ENCODE assay signal across 16 cellular contexts in genomic region chr5:157205708-157206107, GRCh38. TPM values are rescaled to one million over a fixed set of nuclear protein-coding genes. Genes with fewer than 3 reads are reported as not detected.
DNase-seq lines count a peak whose midpoint lies in the region; ATAC-seq and TF ChIP-seq lines count a peak whose summit lies in the region.
"Had no signal": no experiment of that assay in that cellular context is flagged by ENCODE, and none has a peak within 500 bp of the region (broad histone marks: within the 10 kb centered on the region; RNA-seq: fewer than 3 reads in every experiment).

No MANE protein-coding gene starts in this region.

- peak overlapping the region; percentile 55 for H3K4me3 ChIP-seq in CD4-positive, CD25-positive, alpha-beta regulatory T cell (ENCODE audit: low read depth, low read length)
- H3K4me3 ChIP-seq: BLaER1 treated with 17β-estradiol and CSF1 and Interleukin-3, amounts not matched to agents 10 nM and 100 nM had no signal

- POLR2A ChIA-PET in activated CD4-positive, alpha-beta T cell treated with anti-CD3 and anti-CD28 coated beads, Interleukin-2, amount 10 ng/mL, durations not matched to agents 7 days and 5 days (lab: Charles Lee) = no interaction called here
- POLR2A ChIA-PET in activated CD8-positive, alpha-beta T cell treated with anti-CD3 and anti-CD28 coated beads for 36 hours (lab: Charles Lee) = interaction anchor here (0.6 to 55.7 kb wide), 11 partner anchors 4 to 100 kb away, joined by 3 to 1980 read pairs (median 3); partner anchors contain the start of genes GARIN3, ITK and MED7

- no peak for TF ChIP-seq CTCF in activated CD8-positive, alpha-beta T cell treated with anti-CD3 and anti-CD28 coated beads for 36 hours (IDR thresholded peaks at IDR 0.05)

- H3K27me3 Mint-ChIP-seq in activated CD4-positive, alpha-beta T cell treated with anti-CD3 and anti-CD28 coated beads, Interleukin-2, amount 10 ng/mL, durations not matched to agents 7 days and 5 days = no peaks in the 10 kb centered on the region
- no peaks in the 10 kb centered on the region for H3K27me3 Mint-ChIP-seq in CD4-positive, CD25-positive, alpha-beta regulatory T cell
- no peaks in the 10 kb centered on the region for H3K27me3 Mint-ChIP-seq in activated CD8-positive, alpha-beta T cell treated with anti-CD3 and anti-CD28 coated beads for 36 hours
- H3K27me3 Mint-ChIP-seq in effector memory CD8-positive, alpha-beta T cell = no peaks in the 10 kb centered on the region

- peaks cover 68% of the 10 kb centered on the region for H3K36me3 ChIP-seq in CD4-positive, CD25-positive, alpha-beta regulatory T cell (ENCODE audit: control insufficient read depth, insufficient read depth, low read length)
- H3K36me3 ChIP-seq: BLaER1 treated with 17β-estradiol and CSF1 and Interleukin-3, amounts not matched to agents 10 nM and 100 nM had no signal

- peak overlapping the region; percentile 90 for H3K27ac ChIP-seq in CD4-positive, CD25-positive, alpha-beta regulatory T cell (ENCODE audit: insufficient read depth, low read length, poor library complexity, severe bottlenecking)
- H3K27ac ChIP-seq: BLaER1 treated with 17β-estradiol and CSF1 and Interleukin-3, amounts not matched to agents 10 nM and 100 nM; HL-60 had no signal

- H3K27me3 ChIP-seq in CD4-positive, CD25-positive, alpha-beta regulatory T cell (ENCODE audit: control insufficient read depth, insufficient read depth, low read length) = no peaks in the 10 kb centered on the region
- H3K27me3 ChIP-seq: BLaER1 treated with 17β-estradiol and CSF1 and Interleukin-3, amounts not matched to agents 10 nM and 100 nM had no signal

- H3K27ac Mint-ChIP-seq in activated CD4-positive, alpha-beta T cell treated with anti-CD3 and anti-CD28 coated beads, Interleukin-2, amount 10 ng/mL, durations not matched to agents 7 days and 5 days = no peak overlapping the region
- H3K27ac Mint-ChIP-seq in CD4-positive, CD25-positive, alpha-beta regulatory T cell = peak overlapping the region in 2 of 3 donors; percentile 36 to 77
- peak overlapping the region; percentile 78 for H3K27ac Mint-ChIP-seq in activated CD8-positive, alpha-beta T cell treated with anti-CD3 and anti-CD28 coated beads for 36 hours
- H3K27ac Mint-ChIP-seq in effector memory CD8-positive, alpha-beta T cell = peak overlapping the region in 1 of 2 donors; percentile 57
- H3K27ac Mint-ChIP-seq: HFFc6 had no signal

- H3K4me3 Mint-ChIP-seq in activated CD4-positive, alpha-beta T cell treated with anti-CD3 and anti-CD28 coated beads, Interleukin-2, amount 10 ng/mL, durations not matched to agents 7 days and 5 days = peak overlapping the region; percentile 30
- H3K4me3 Mint-ChIP-seq in CD4-positive, CD25-positive, alpha-beta regulatory T cell = peak overlapping the region in 3 of 4 donors; percentile 40 to 74 (median 69)
- H3K4me3 Mint-ChIP-seq in activated CD8-positive, alpha-beta T cell treated with anti-CD3 and anti-CD28 coated beads for 36 hours = no peak overlapping the region
- peak overlapping the region; percentile 22 to 37 for H3K4me3 Mint-ChIP-seq in effector memory CD8-positive, alpha-beta T cell
- H3K4me3 Mint-ChIP-seq: HFFc6 had no signal

- intact Hi-C loops in activated CD8-positive, alpha-beta T cell treated with anti-CD3 and anti-CD28 coated beads for 36 hours (cut with micrococcal nuclease) = no loop called here

- H3K4me1 ChIP-seq in CD4-positive, CD25-positive, alpha-beta regulatory T cell (ENCODE audit: control insufficient read depth, insufficient read depth, low read length, poor library complexity, severe bottlenecking) = peaks cover 74% of the 10 kb centered on the region
- H3K4me1 ChIP-seq: Caco-2 had no signal

- no peak for ATAC-seq in CD4-positive, CD25-positive, alpha-beta regulatory T cell (ENCODE audit: low read depth in 2 of 2)
- ATAC-seq in activated CD8-positive, alpha-beta T cell treated with anti-CD3 and anti-CD28 coated beads for 36 hours = no peak
- no peak for ATAC-seq in effector memory CD8-positive, alpha-beta T cell (replicated peaks)
- no peak for ATAC-seq in HG03175 (IDR thresholded peaks at IDR 0.05; ENCODE audit: unreplicated experiment)

- DNase-seq in activated CD4-positive, alpha-beta T cell treated with anti-CD3 and anti-CD28 coated beads, Interleukin-2, amount 10 ng/mL, durations not matched to agents 7 days and 5 days = no peak
- no peak for DNase-seq in activated CD4-positive, alpha-beta T cell treated with anti-CD3 and anti-CD28 coated beads, Interleukin-2, amount 50 U/mL, for 4 hours
- DNase-seq in CD4-positive, CD25-positive, alpha-beta regulatory T cell = no peak
- DNase-seq in activated CD8-positive, alpha-beta T cell treated with anti-CD3 and anti-CD28 coated beads for 36 hours = no peak
- DNase-seq in effector memory CD8-positive, alpha-beta T cell = no peak
- DNase-seq in DMS 273 treated with DMSO at 0.1 percent for 48 hours (lab: John Stamatoyannopoulos, UW) = no peak
- no peak for DNase-seq in RKO (ENCODE audit: low spot score)
- DNase-seq: Caco-2, HFFc6, NCI-H187, NCI-H226, NCI-H524 treated with DMSO at 0.1 percent for 48 hours had no signal

- peaks cover 7% of the 10 kb centered on the region for H3K9me3 Mint-ChIP-seq in activated CD4-positive, alpha-beta T cell treated with anti-CD3 and anti-CD28 coated beads, Interleukin-2, amount 10 ng/mL, durations not matched to agents 7 days and 5 days
- peaks cover 0 to 5% (median 0%) of the 10 kb centered on the region in 7 donors for H3K9me3 Mint-ChIP-seq in CD4-positive, CD25-positive, alpha-beta regulatory T cell
- peaks cover 9% of the 10 kb centered on the region for H3K9me3 Mint-ChIP-seq in activated CD8-positive, alpha-beta T cell treated with anti-CD3 and anti-CD28 coated beads for 36 hours
- no peaks in the 10 kb centered on the region for H3K9me3 Mint-ChIP-seq in effector memory CD8-positive, alpha-beta T cell
- H3K9me3 Mint-ChIP-seq: HFFc6 had no signal

- peaks cover 84% of the 10 kb centered on the region for H3K36me3 Mint-ChIP-seq in activated CD4-positive, alpha-beta T cell treated with anti-CD3 and anti-CD28 coated beads, Interleukin-2, amount 10 ng/mL, durations not matched to agents 7 days and 5 days (ENCODE audit: low read depth)
- H3K36me3 Mint-ChIP-seq in CD4-positive, CD25-positive, alpha-beta regulatory T cell = peaks cover 65% of the 10 kb centered on the region
- H3K36me3 Mint-ChIP-seq in activated CD8-positive, alpha-beta T cell treated with anti-CD3 and anti-CD28 coated beads for 36 hours (ENCODE audit: low read depth) = peaks cover 85% of the 10 kb centered on the region
- H3K36me3 Mint-ChIP-seq in effector memory CD8-positive, alpha-beta T cell (ENCODE audit: insufficient read depth) = peaks cover 75% of the 10 kb centered on the region
- H3K36me3 Mint-ChIP-seq: IgD-negative memory B cell had no signal

- no peaks in the 10 kb centered on the region for H3K9me3 ChIP-seq in CD4-positive, CD25-positive, alpha-beta regulatory T cell (ENCODE audit: control insufficient read depth in 2 of 2, low read length in 2 of 2)
- H3K9me3 ChIP-seq: Caco-2 had no signal

- H3K4me1 Mint-ChIP-seq in activated CD4-positive, alpha-beta T cell treated with anti-CD3 and anti-CD28 coated beads, Interleukin-2, amount 10 ng/mL, durations not matched to agents 7 days and 5 days = peaks cover 83% of the 10 kb centered on the region
- peaks cover 33 to 88% (median 66%) of the 10 kb centered on the region in 4 donors for H3K4me1 Mint-ChIP-seq in CD4-positive, CD25-positive, alpha-beta regulatory T cell
- peaks cover 82% of the 10 kb centered on the region for H3K4me1 Mint-ChIP-seq in activated CD8-positive, alpha-beta T cell treated with anti-CD3 and anti-CD28 coated beads for 36 hours (ENCODE audit: low read depth)
- H3K4me1 Mint-ChIP-seq in effector memory CD8-positive, alpha-beta T cell (ENCODE audit: low read depth in 2 of 2) = peaks cover 38 to 61% of the 10 kb centered on the region in 2 donors

- CTCF ChIA-PET in activated CD4-positive, alpha-beta T cell treated with anti-CD3 and anti-CD28 coated beads, Interleukin-2, amount 10 ng/mL, durations not matched to agents 7 days and 5 days (lab: Charles Lee) = interaction anchor here (1.3 to 3.0 kb wide), 5 partner anchors 11 to 45 kb away, joined by 3 to 16 read pairs (median 6); no protein-coding TSS in a partner anchor
- CTCF ChIA-PET in activated CD8-positive, alpha-beta T cell treated with anti-CD3 and anti-CD28 coated beads for 36 hours (lab: Charles Lee) = interaction anchor here (2.2 kb wide), 1 partner anchor 57 kb away, joined by 12 read pairs; no protein-coding TSS in a partner anchor

RNA-seq across cellular contexts. Expression of gene ITK, which starts 25.1 kb away (rescaled TPM):
- total RNA-seq in activated CD4-positive, alpha-beta T cell treated with anti-CD3 and anti-CD28 coated beads, Interleukin-2, amount 10 ng/mL, durations not matched to agents 7 days and 5 days = 100 to 1,000 TPM; 258 to 306 TPM
- total RNA-seq in CD4-positive, CD25-positive, alpha-beta regulatory T cell = 550 TPM
- 100 to 1,000 TPM; 146 to 222 (median 169) TPM for polyA plus RNA-seq in CD4-positive, CD25-positive, alpha-beta regulatory T cell
- total RNA-seq in activated CD8-positive, alpha-beta T cell treated with anti-CD3 and anti-CD28 coated beads for 36 hours = 100 to 1,000 TPM; 229 to 236 TPM
- total RNA-seq: Caco-2, HFFc6 had no signal

RNA-seq across cellular contexts. Expression of gene GARIN3, which starts 39.6 kb away (rescaled TPM):
- not detected for total RNA-seq in activated CD4-positive, alpha-beta T cell treated with anti-CD3 and anti-CD28 coated beads, Interleukin-2, amount 10 ng/mL, durations not matched to agents 7 days and 5 days
- total RNA-seq in CD4-positive, CD25-positive, alpha-beta regulatory T cell = not detected
- polyA plus RNA-seq in CD4-positive, CD25-positive, alpha-beta regulatory T cell = not detected
- total RNA-seq in activated CD8-positive, alpha-beta T cell treated with anti-CD3 and anti-CD28 coated beads for 36 hours = 1 to 10 TPM in 1 of 2 experiments, under 1 TPM in 1; 0.77 to 1.1 TPM
- total RNA-seq: Caco-2, HFFc6 had no signal
- polyA plus RNA-seq: IgD-negative memory B cell had no signal
